ENCODE assay signal across 26 cellular contexts in genomic region chrY:7461833-7462410, GRCh38.
DNase-seq lines count a peak whose midpoint lies in the region; ATAC-seq and TF ChIP-seq lines count a peak whose summit lies in the region.
"Had no signal": no experiment of that assay in that cellular context is flagged by ENCODE, and none has a peak within 500 bp of the region (broad histone marks: within the 10 kb centered on the region; RNA-seq: fewer than 3 reads in every experiment).

No MANE protein-coding gene starts in this region.

- 61% methylated on average over 6 of the region's 6 CpGs; no CpG with 5 or more reads in 1 of the 2 donors for WGBS in tibial nerve, 2 donors

- H3K27ac ChIP-seq in tibial nerve: no peak overlapping the region
- H3K27ac ChIP-seq: 22Rv1, BLaER1, PC-9, prostate gland had no signal

- H3K27ac Mint-ChIP-seq in activated T-helper 17 cell treated with anti-CD3 and anti-CD28 coated beads, Interleukin-2, amount 50 U/mL, for 72 hours: peak overlapping the region; percentile 74
- H3K27ac Mint-ChIP-seq: activated CD8-positive, alpha-beta T cell treated with anti-CD3 and anti-CD28 coated beads for 36 hours; activated naive CD8-positive, alpha-beta T cell treated with anti-CD3 and anti-CD28 coated beads for 36 hours; T-cell had no signal

- no peaks in the 10 kb centered on the region for H3K27me3 ChIP-seq in tibial nerve
- H3K27me3 ChIP-seq: BLaER1 had no signal

- TF ChIP-seq POLR2A in tibial nerve (IDR thresholded peaks at IDR 0.05): no peak

- H3K36me3 ChIP-seq in tibial nerve: no peaks in the 10 kb centered on the region
- H3K36me3 ChIP-seq: BLaER1, HAP-1, prostate gland had no signal

- peaks cover 15% of the 10 kb centered on the region for H3K27me3 Mint-ChIP-seq in activated T-helper 17 cell treated with anti-CD3 and anti-CD28 coated beads, Interleukin-2, amount 50 U/mL, for 72 hours

- peaks cover 0 to 5% (median 0%) of the 10 kb centered on the region in 4 donors for H3K4me1 ChIP-seq in tibial nerve
- H3K4me1 ChIP-seq: BLaER1, HAP-1, prostate gland had no signal

- peaks cover 3% of the 10 kb centered on the region for H3K9me3 Mint-ChIP-seq in activated T-helper 17 cell treated with anti-CD3 and anti-CD28 coated beads, Interleukin-2, amount 50 U/mL, for 72 hours
- H3K9me3 Mint-ChIP-seq: activated naive CD8-positive, alpha-beta T cell treated with anti-CD3 and anti-CD28 coated beads for 36 hours; T-cell had no signal

- H3K4me3 ChIP-seq in foreskin fibroblast (ENCODE audit: low read depth in 1 of 2, low read length in 2 of 2) (no peak overlapping the region), tibial nerve (no peak overlapping the region)
- H3K4me3 ChIP-seq: BLaER1, HAP-1, lung, PC-9, prostate gland had no signal

- peak; percentile 86 for DNase-seq in A172 (ENCODE audit: low spot score)
- DNase-seq in HCEC 1CT: peak; percentile 78
- peak; percentile 83 to 87 for DNase-seq in foreskin fibroblast
- no peak for DNase-seq in kidney tubule cell (ENCODE audit: low spot score)
- DNase-seq in tibial nerve (ENCODE audit: low spot score in 2 of 2): no peak
- DNase-seq: activated CD8-positive, alpha-beta T cell treated with anti-CD3 and anti-CD28 coated beads for 36 hours; activated effector memory CD4-positive, alpha-beta T cell treated with Interleukin-2 at 50 U/mL for 16 hours; activated naive CD8-positive, alpha-beta T cell treated with anti-CD3 and anti-CD28 coated beads for 36 hours; DND-41; effector CD8-positive, alpha-beta T cell; glutamatergic neuron; NCI-H1417; NCI-H2107; NCI-H510A treated with DMSO at 0.1 percent for 48 hours; PC-9; SIG-M5; T-cell had no signal

- no peak for TF ChIP-seq CTCF in foreskin fibroblast (IDR thresholded peaks at IDR 0.05; ENCODE audit: low read depth, low read length)
- TF ChIP-seq CTCF in tibial nerve (IDR thresholded peaks at IDR 0.05): no peak

- peak; percentile 27 for ATAC-seq in activated T-helper 17 cell treated with anti-CD3 and anti-CD28 coated beads, Interleukin-2, amount 50 U/mL, for 72 hours (replicated peaks)
- ATAC-seq in GM21526 (IDR thresholded peaks at IDR 0.05; ENCODE audit: low FRiP score, unreplicated experiment): no peak
- no peak for ATAC-seq in GM19455 (IDR thresholded peaks at IDR 0.05; ENCODE audit: unreplicated experiment)
- ATAC-seq: activated CD8-positive, alpha-beta T cell treated with anti-CD3 and anti-CD28 coated beads for 36 hours; esophagus mucosa; T-cell had no signal

- no peaks in the 10 kb centered on the region for H3K36me3 Mint-ChIP-seq in activated T-helper 17 cell treated with anti-CD3 and anti-CD28 coated beads, Interleukin-2, amount 50 U/mL, for 72 hours (ENCODE audit: low read depth)
- H3K36me3 Mint-ChIP-seq: activated naive CD8-positive, alpha-beta T cell treated with anti-CD3 and anti-CD28 coated beads for 36 hours; T-cell had no signal

- no peak for TF ChIP-seq EP300 in tibial nerve (IDR thresholded peaks at IDR 0.05)

- no peaks in the 10 kb centered on the region for H3K9me3 ChIP-seq in tibial nerve
- H3K9me3 ChIP-seq: BLaER1, HAP-1, prostate gland had no signal

- peaks cover 19% of the 10 kb centered on the region for H3K4me1 Mint-ChIP-seq in activated T-helper 17 cell treated with anti-CD3 and anti-CD28 coated beads, Interleukin-2, amount 50 U/mL, for 72 hours
- H3K4me1 Mint-ChIP-seq: T-cell had no signal

- H3K4me3 Mint-ChIP-seq in activated T-helper 17 cell treated with anti-CD3 and anti-CD28 coated beads, Interleukin-2, amount 50 U/mL, for 72 hours: peak overlapping the region; percentile 39
- H3K4me3 Mint-ChIP-seq: activated CD8-positive, alpha-beta T cell treated with anti-CD3 and anti-CD28 coated beads for 36 hours; activated naive CD8-positive, alpha-beta T cell treated with anti-CD3 and anti-CD28 coated beads for 36 hours; T-cell had no signal

Comparison
In these comparisons a context has a peak if more than half of its experiments do, and no peak if none do; other contexts are left out.
1. DNase-seq: peak in A172 (single experiment), HCEC 1CT (single experiment) and foreskin fibroblast (2 of 2); none in kidney tubule cell (single experiment) and tibial nerve (0 of 2).